Comparison of ENCODE assay signal across 11 cellular contexts in the genomic region with DNA sequence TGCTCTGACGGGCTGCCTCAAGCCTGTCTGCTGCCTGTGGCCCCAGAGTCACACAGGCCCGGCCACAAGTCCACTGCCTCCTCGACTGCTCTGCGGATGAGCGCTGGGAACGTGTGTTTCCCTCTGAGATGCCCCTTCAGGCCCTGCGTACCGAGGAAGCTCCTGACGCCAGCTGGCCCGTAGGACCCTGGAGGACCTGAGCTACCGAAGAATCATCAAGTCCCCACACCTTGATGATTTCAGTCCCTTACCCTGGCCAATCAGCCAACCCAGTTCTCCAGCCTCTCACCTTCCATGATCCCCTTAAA.
A peak's percentile ranks its signal among the peaks of the same experiment; 100 is the strongest.
DNase-seq lines count a peak whose midpoint lies in the region; ATAC-seq and TF ChIP-seq lines count a peak whose summit lies in the region.
"Had no signal": no experiment of that assay in that cellular context is flagged by ENCODE, and none has a peak within 500 bp of the region (broad histone marks: within the 10 kb centered on the region; RNA-seq: fewer than 3 reads in every experiment).

No MANE protein-coding gene starts in this region.

- H3K4me3 ChIP-seq in RWPE2 (ENCODE audit: severe bottlenecking) (no peak overlapping the region), lower lobe of right lung (no peak overlapping the region)

- ATAC-seq in RWPE2 (ENCODE audit: low read depth) (no peak), lower lobe of right lung (no peak), HG02798 (IDR thresholded peaks at IDR 0.05; ENCODE audit: poor library complexity, unreplicated experiment) (no peak)

- no peaks in the 10 kb centered on the region for H3K27me3 Mint-ChIP-seq in activated T-helper 2 cell treated with anti-CD3 and anti-CD28 coated beads, Interferon-gamma antibody, Interleukin-2, Interleukin-4, amounts not matched to agents 10 μg/mL and 5 μg/mL and 100 μg/mL, durations not matched to agents 14 hours and 24 hours and 36 hours (ENCODE audit: low read depth)

- H3K9me3 ChIP-seq in RWPE2 (ENCODE audit: severe bottlenecking): no peaks in the 10 kb centered on the region
- H3K9me3 ChIP-seq in lower lobe of right lung: no peaks in the 10 kb centered on the region
- H3K9me3 ChIP-seq: Caco-2 had no signal

- no peaks in the 10 kb centered on the region for H3K9me3 Mint-ChIP-seq in activated T-helper 2 cell treated with anti-CD3 and anti-CD28 coated beads, Interferon-gamma antibody, Interleukin-2, Interleukin-4, amounts not matched to agents 10 μg/mL and 5 μg/mL and 100 μg/mL, durations not matched to agents 14 hours and 24 hours and 36 hours
- H3K9me3 Mint-ChIP-seq: CD4-positive, alpha-beta T cell had no signal

- H3K4me1 ChIP-seq in RWPE2 (ENCODE audit: insufficient read depth, poor library complexity, severe bottlenecking): no peaks in the 10 kb centered on the region
- H3K4me1 ChIP-seq in lower lobe of right lung: no peaks in the 10 kb centered on the region
- H3K4me1 ChIP-seq: Caco-2 had no signal

- no peak overlapping the region for H3K27ac Mint-ChIP-seq in activated T-helper 2 cell treated with anti-CD3 and anti-CD28 coated beads, Interferon-gamma antibody, Interleukin-2, Interleukin-4, amounts not matched to agents 10 μg/mL and 5 μg/mL and 100 μg/mL, durations not matched to agents 14 hours and 24 hours and 36 hours
- H3K27ac Mint-ChIP-seq: B cell; CD4-positive, alpha-beta T cell had no signal

- no peaks in the 10 kb centered on the region for H3K36me3 Mint-ChIP-seq in activated T-helper 2 cell treated with anti-CD3 and anti-CD28 coated beads, Interferon-gamma antibody, Interleukin-2, Interleukin-4, amounts not matched to agents 10 μg/mL and 5 μg/mL and 100 μg/mL, durations not matched to agents 14 hours and 24 hours and 36 hours (ENCODE audit: low read depth)

- peaks cover 14% of the 10 kb centered on the region for H3K27me3 ChIP-seq in RWPE2 (ENCODE audit: insufficient read depth, poor library complexity, severe bottlenecking)
- H3K27me3 ChIP-seq in lower lobe of right lung (ENCODE audit: low read depth): peaks cover 10% of the 10 kb centered on the region

- no peak overlapping the region for H3K27ac ChIP-seq in RWPE2 (ENCODE audit: poor library complexity, severe bottlenecking)
- H3K27ac ChIP-seq in lower lobe of right lung: no peak overlapping the region
- H3K27ac ChIP-seq: C4-2B had no signal

- H3K4me1 Mint-ChIP-seq in activated T-helper 2 cell treated with anti-CD3 and anti-CD28 coated beads, Interferon-gamma antibody, Interleukin-2, Interleukin-4, amounts not matched to agents 10 μg/mL and 5 μg/mL and 100 μg/mL, durations not matched to agents 14 hours and 24 hours and 36 hours (ENCODE audit: low read depth): no peaks in the 10 kb centered on the region
- H3K4me1 Mint-ChIP-seq: B cell had no signal

- no peak overlapping the region for H3K4me3 Mint-ChIP-seq in activated T-helper 2 cell treated with anti-CD3 and anti-CD28 coated beads, Interferon-gamma antibody, Interleukin-2, Interleukin-4, amounts not matched to agents 10 μg/mL and 5 μg/mL and 100 μg/mL, durations not matched to agents 14 hours and 24 hours and 36 hours (ENCODE audit: low read depth)
- H3K4me3 Mint-ChIP-seq: B cell; CD4-positive, alpha-beta T cell; H9 had no signal

- H3K36me3 ChIP-seq in RWPE2 (ENCODE audit: low read depth): no peaks in the 10 kb centered on the region
- H3K36me3 ChIP-seq in lower lobe of right lung: no peaks in the 10 kb centered on the region

- TF ChIP-seq CTCF in RWPE2 (IDR thresholded peaks at IDR 0.05; ENCODE audit: poor library complexity, severe bottlenecking) (no peak), lower lobe of right lung (IDR thresholded peaks at IDR 0.05) (no peak)

- intact Hi-C loops in lower lobe of right lung (cut with DNase I): no loop called here
- intact Hi-C loops in posterior vena cava (cut with DNase I): loop anchor here in 1 of 2 donors (5.0 kb wide), 1 partner anchor 802 kb away; no protein-coding TSS in a partner anchor
- intact Hi-C loops in activated T-helper 2 cell treated with anti-CD3 and anti-CD28 coated beads, Interferon-gamma antibody, Interleukin-2, Interleukin-4, amounts not matched to agents 10 μg/mL and 5 μg/mL and 100 μg/mL, durations not matched to agents 14 hours and 24 hours and 36 hours (cut with micrococcal nuclease): no loop called here

- DNase-seq in RWPE2 (ENCODE audit: low spot score) (peak; percentile 37), lower lobe of right lung (peak; percentile 29), posterior vena cava (ENCODE audit: low spot score) (peak; percentile 61), kidney glomerular epithelial cell (lab: John Stamatoyannopoulos, UW) (no peak)
- DNase-seq in activated T-helper 2 cell treated with anti-CD3 and anti-CD28 coated beads, Interferon-gamma antibody, Interleukin-2, Interleukin-4, amounts not matched to agents 10 μg/mL and 5 μg/mL and 100 μg/mL, durations not matched to agents 14 hours and 24 hours and 36 hours (ENCODE audit: low spot score): no peak
- DNase-seq: Caco-2; CD4-positive, alpha-beta T cell; H9 had no signal

Comparison
In these comparisons a context has a peak if more than half of its experiments do, and no peak if none do; other contexts are left out.
1. DNase-seq: peak in RWPE2 (single experiment), lower lobe of right lung (single experiment) and posterior vena cava (single experiment); none in activated T-helper 2 cell treated with anti-CD3 and anti-CD28 coated beads, Interferon-gamma antibody, Interleukin-2, Interleukin-4, amounts not matched to agents 10 μg/mL and 5 μg/mL and 100 μg/mL, durations not matched to agents 14 hours and 24 hours and 36 hours (single experiment) and kidney glomerular epithelial cell (single experiment).